ENCODE assay signal across 8 cellular contexts in genomic region chr14:73789996-73790581, GRCh38.
DNase-seq lines count a peak whose midpoint lies in the region; ATAC-seq and TF ChIP-seq lines count a peak whose summit lies in the region.

No MANE protein-coding gene starts in this region.

- H3K4me2 ChIP-seq in skeletal muscle satellite cell (ENCODE audit: low read length): peak overlapping the region; percentile 91

- no peak overlapping the region for H3K4me3 ChIP-seq in right atrium auricular region
- H3K4me3 ChIP-seq in skeletal muscle satellite cell (ENCODE audit: low read length): peak overlapping the region; percentile 42

- no peaks in the 10 kb centered on the region for H3K36me3 ChIP-seq in right atrium auricular region
- H3K36me3 ChIP-seq in skeletal muscle satellite cell (ENCODE audit: insufficient read depth, low read length): no peaks in the 10 kb centered on the region

- in situ Hi-C loops in G401 (cut with HindIII; ENCODE audit: low sequenced_read_pairs): no loop called here

- no peak for TF ChIP-seq CTCF in right atrium auricular region (IDR thresholded peaks at IDR 0.05)

- ATAC-seq in HG02610 (IDR thresholded peaks at IDR 0.05; ENCODE audit: unreplicated experiment): no peak
- no peak for ATAC-seq in HG03460 (IDR thresholded peaks at IDR 0.05; ENCODE audit: unreplicated experiment)
- ATAC-seq in GM19351 (IDR thresholded peaks at IDR 0.05; ENCODE audit: unreplicated experiment): no peak

- H3K27ac ChIP-seq in right atrium auricular region: peak overlapping the region; percentile 96 to 99

- H3K4me1 ChIP-seq in right atrium auricular region (peaks cover 0 to 55% of the 10 kb centered on the region in 2 donors), skeletal muscle satellite cell (ENCODE audit: control insufficient read depth, insufficient read depth, low read length) (peaks cover 57% of the 10 kb centered on the region)

- DNase-seq in G401 (ENCODE audit: low spot score): peak; percentile 28
- DNase-seq in anterior cingulate cortex (lab: John Stamatoyannopoulos, UW): peak in 51 of 58 donors; percentile 24 to 91 (median 67)
- DNase-seq in right atrium auricular region (ENCODE audit: low spot score): peak; percentile 89
- no peak for DNase-seq in DMS53 (lab: John Stamatoyannopoulos, UW)

- no peaks in the 10 kb centered on the region for H3K27me3 ChIP-seq in right atrium auricular region
- no peaks in the 10 kb centered on the region for H3K27me3 ChIP-seq in skeletal muscle satellite cell (ENCODE audit: control insufficient read depth, insufficient read depth, low read length)

- no peaks in the 10 kb centered on the region for H3K9me3 ChIP-seq in right atrium auricular region
- H3K9me3 ChIP-seq in skeletal muscle satellite cell (replicated peaks; ENCODE audit: low read length): no peaks in the 10 kb centered on the region

- peak overlapping the region; percentile 94 for H3K9ac ChIP-seq in skeletal muscle satellite cell (ENCODE audit: low read depth, low read length)
